1 cellular context compared by ENCODE assay signal in genomic region chr10:33155720-33156638, GRCh38.
TF ChIP-seq lines count a peak whose summit lies in the region.

No MANE protein-coding gene starts in this region.

TF ChIP-seq in HepG2, 621 proteins besides CTCF, POLR2A, EP300 and RAD21 (continued from another document and continues in another):
- TF ChIP-seq ZNF34 (CRISPR knock-in tag; IDR thresholded peaks at IDR 0.05; ENCODE audit: borderline replicate concordance) (0 out of 2 replicates have a peak, but pooled peaks have one; percentile 49), RBM39 (IDR thresholded peaks at IDR 0.05; ENCODE audit: low read depth, low read length, poor library complexity, severe bottlenecking) (no peak), JUN (CRISPR knock-in tag; IDR thresholded peaks at IDR 0.05) (peak; percentile 89), ZSCAN29 (CRISPR knock-in tag; conservative IDR thresholded peaks at IDR 0.05) (no peak), ZNF256 (CRISPR knock-in tag; conservative IDR thresholded peaks at IDR 0.05) (no peak), ZBTB25 (CRISPR knock-in tag; IDR thresholded peaks at IDR 0.05) (no peak; the same call in none of the 2 replicates), ZNF296 (CRISPR knock-in tag; conservative IDR thresholded peaks at IDR 0.05) (no peak), ZNF552 (CRISPR knock-in tag; IDR thresholded peaks at IDR 0.05; ENCODE audit: borderline replicate concordance) (no peak), GPN1 (CRISPR knock-in tag; IDR thresholded peaks at IDR 0.05; ENCODE audit: borderline replicate concordance) (no peak), PAX8 (CRISPR knock-in tag; IDR thresholded peaks at IDR 0.05; ENCODE audit: borderline replicate concordance) (no peak), SPEN (CRISPR knock-in tag; IDR thresholded peaks at IDR 0.05; ENCODE audit: low read depth) (no peak), TRIM22 (IDR thresholded peaks at IDR 0.05) (no peak), ZNF546 (CRISPR knock-in tag; conservative IDR thresholded peaks at IDR 0.05) (no peak), ZNF567 (CRISPR knock-in tag; IDR thresholded peaks at IDR 0.05; ENCODE audit: borderline replicate concordance) (no peak), ATF7 (IDR thresholded peaks at IDR 0.05) (no peak; the same call in 1 of the 2 replicates), ATF7 (CRISPR knock-in tag; IDR thresholded peaks at IDR 0.05) (no peak; the same call in 1 of the 2 replicates), PATZ1 (CRISPR knock-in tag; IDR thresholded peaks at IDR 0.05) (peak; percentile 81), FOXJ3 (CRISPR knock-in tag; IDR thresholded peaks at IDR 0.05; ENCODE audit: borderline replicate concordance) (peak; percentile 99), GATAD1 (CRISPR knock-in tag; IDR thresholded peaks at IDR 0.05) (peak; percentile 76), PLRG1 (conservative IDR thresholded peaks at IDR 0.05) (no peak), SNAPC5 (CRISPR knock-in tag; IDR thresholded peaks at IDR 0.05; ENCODE audit: borderline replicate concordance) (0 out of 2 replicates have a peak, but pooled peaks have one; percentile 38), ETV6 (CRISPR knock-in tag; conservative IDR thresholded peaks at IDR 0.05) (no peak), ZNF720 (CRISPR knock-in tag; IDR thresholded peaks at IDR 0.05) (no peak), E2F5 (CRISPR knock-in tag; conservative IDR thresholded peaks at IDR 0.05) (no peak), GTF2F1 (IDR thresholded peaks at IDR 0.05; ENCODE audit: low read length) (no peak), JARID2 (CRISPR knock-in tag; IDR thresholded peaks at IDR 0.05; ENCODE audit: insufficient replicate concordance) (peak; percentile 62), ZNF639 (CRISPR knock-in tag; conservative IDR thresholded peaks at IDR 0.05) (peak; percentile 60; the same call in 1 of the 2 replicates), HNRNPH1 (optimal IDR thresholded peaks at IDR 0.05; ENCODE audit: low read depth, low read length) (no peak), AKNA (CRISPR knock-in tag; IDR thresholded peaks at IDR 0.05; ENCODE audit: borderline replicate concordance) (no peak), SNRNP70 (IDR thresholded peaks at IDR 0.05; ENCODE audit: low read depth, low read length) (no peak), IRF1 (CRISPR knock-in tag; IDR thresholded peaks at IDR 0.05; ENCODE audit: low read depth) (no peak), ZNF614 (CRISPR knock-in tag; IDR thresholded peaks at IDR 0.05; ENCODE audit: borderline replicate concordance) (peak; percentile 99), RFX3 (CRISPR knock-in tag; IDR thresholded peaks at IDR 0.05) (no peak; the same call in 1 of the 2 replicates), E2F2 (CRISPR knock-in tag; IDR thresholded peaks at IDR 0.05; ENCODE audit: borderline replicate concordance) (no peak), TFE3 (CRISPR knock-in tag; IDR thresholded peaks at IDR 0.05) (peak; percentile 87), PAXIP1 (CRISPR knock-in tag; conservative IDR thresholded peaks at IDR 0.05) (peak; percentile 97), MXD4 (CRISPR knock-in tag; IDR thresholded peaks at IDR 0.05) (peak; percentile 84; the same call in 1 of the 2 replicates), MATR3 (CRISPR knock-in tag; IDR thresholded peaks at IDR 0.05) (no peak), PLSCR1 (CRISPR knock-in tag; IDR thresholded peaks at IDR 0.05; ENCODE audit: borderline replicate concordance) (no peak), ZNF577 (CRISPR knock-in tag; IDR thresholded peaks at IDR 0.05; ENCODE audit: borderline replicate concordance, low read depth) (no peak), ZNF101 (CRISPR knock-in tag; IDR thresholded peaks at IDR 0.05; ENCODE audit: borderline replicate concordance, low read depth) (no peak)
